Comparison of ENCODE assay signal across 27 cellular contexts in the genomic region with DNA sequence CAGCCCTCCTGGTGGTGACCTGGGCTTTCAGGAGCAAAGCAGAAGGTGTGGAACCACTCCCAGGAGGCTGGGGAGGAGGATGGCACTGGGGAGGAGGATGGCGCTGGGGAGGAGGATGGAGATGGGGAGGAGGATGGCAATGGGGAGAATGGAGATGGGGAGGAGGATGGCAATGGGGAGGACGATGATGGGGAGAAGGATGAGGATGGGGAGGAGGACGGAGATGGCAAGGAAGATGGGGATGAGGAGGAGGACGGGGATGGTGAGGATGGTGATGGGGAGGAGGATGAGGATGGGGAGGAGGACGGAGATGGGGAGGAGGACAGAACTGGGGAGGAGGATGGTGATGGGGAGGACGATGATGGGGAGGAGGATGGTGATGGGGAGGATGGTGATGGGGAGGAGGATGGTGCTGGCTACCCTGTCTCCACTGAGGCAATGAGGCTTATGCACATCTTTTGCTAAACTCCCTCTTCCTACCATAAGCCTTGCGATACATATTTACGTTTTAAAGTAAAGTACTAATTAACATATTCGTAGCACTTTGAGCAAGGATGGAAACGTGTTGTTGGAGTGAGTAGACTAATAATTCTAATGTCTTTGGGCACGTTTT. TPM values are rescaled to one million over a fixed set of nuclear protein-coding genes. Genes with fewer than 3 reads are reported as not detected.
"Had no signal": no experiment of that assay in that cellular context is flagged by ENCODE, and none has a peak within 500 bp of the region (broad histone marks: within the 10 kb centered on the region; RNA-seq: fewer than 3 reads in every experiment).

No MANE protein-coding gene starts in this region.

- H3K27ac ChIP-seq: colonic mucosa, epithelial cell of prostate, gastrocnemius medialis, lower lobe of right lung, neutrophil, parathyroid adenoma, skin epidermis, spleen, tibial nerve had no signal

- H3K9ac ChIP-seq: parathyroid adenoma had no signal

- H3K4me1 Mint-ChIP-seq: endodermal cell, natural killer cell had no signal

- H3K4me3 ChIP-seq: colonic mucosa, gastrocnemius medialis, lower lobe of right lung, skin epidermis, spleen, testis, tibial nerve had no signal

- H3K27me3 ChIP-seq: colonic mucosa, testis had no signal

- H3K27ac Mint-ChIP-seq: dendritic cell treated with granulocyte-macrophage colony-stimulating factor and Interleukin-4, amounts not matched to agents 40 ng/mL and 50 ng/mL, for 4 days; endodermal cell; natural killer cell; progenitor cell of endocrine pancreas; stimulated activated memory B cell treated with anti-CD40 and anti-IgM and Interleukin-4, amounts not matched to agents 10 μg/mL and 1 μg/mL and 100 μg/mL, for 72 hours had no signal

- H3K9me3 ChIP-seq: colonic mucosa, gastrocnemius medialis, lower lobe of right lung, neutrophil, spleen, testis, tibial nerve had no signal

- FAIRE-seq: keratinocyte had no signal

- H3K79me2 ChIP-seq: parathyroid adenoma had no signal

- H3K4me1 ChIP-seq: colonic mucosa, lower lobe of right lung, parathyroid adenoma, spleen had no signal

- ATAC-seq: esophagus mucosa; gastrocnemius medialis; left ventricle myocardium superior; lower lobe of right lung; natural killer cell; right cardiac atrium; stimulated activated memory B cell treated with anti-CD40 and anti-IgM and Interleukin-4, amounts not matched to agents 10 μg/mL and 1 μg/mL and 100 μg/mL, for 72 hours; stimulated activated naive CD8-positive, alpha-beta T cell treated with anti-CD3 and anti-CD28 coated beads, Interleukin-15, Interleukin-2, amounts not matched to agents 100 U/mL and 50 U/mL, for 24 hours had no signal

- H3K9me3 Mint-ChIP-seq: dendritic cell treated with granulocyte-macrophage colony-stimulating factor and Interleukin-4, amounts not matched to agents 40 ng/mL and 50 ng/mL, for 4 days; endodermal cell; natural killer cell had no signal

- H2AFZ ChIP-seq: parathyroid adenoma had no signal

- H3K36me3 ChIP-seq: colonic mucosa, gastrocnemius medialis, lower lobe of right lung, neutrophil, spleen, tibial nerve had no signal

- H3K36me3 Mint-ChIP-seq: natural killer cell; stimulated activated memory B cell treated with anti-CD40 and anti-IgM and Interleukin-4, amounts not matched to agents 10 μg/mL and 1 μg/mL and 100 μg/mL, for 72 hours had no signal

- H3K4me3 Mint-ChIP-seq: dendritic cell treated with granulocyte-macrophage colony-stimulating factor and Interleukin-4, amounts not matched to agents 40 ng/mL and 50 ng/mL, for 4 days; endodermal cell; natural killer cell; stimulated activated memory B cell treated with anti-CD40 and anti-IgM and Interleukin-4, amounts not matched to agents 10 μg/mL and 1 μg/mL and 100 μg/mL, for 72 hours had no signal

- DNase-seq: colonic mucosa; effector CD8-positive, alpha-beta T cell; endodermal cell; foreskin fibroblast; gastrocnemius medialis; head of caudate nucleus; left ventricle myocardium superior; lower lobe of right lung; natural killer cell; right cardiac atrium; spleen; stimulated activated CD4-positive, alpha-beta T cell treated with anti-CD3 and anti-CD28 coated beads, Interleukin-4, amount 100 ng/mL, for 4 hours; stimulated activated naive CD8-positive, alpha-beta T cell treated with anti-CD3 and anti-CD28 coated beads, Interleukin-15, Interleukin-2, amounts not matched to agents 100 U/mL and 50 U/mL, for 24 hours; substantia nigra; testis had no signal

RNA-seq across cellular contexts. Expression of gene SMOC2, which starts 7.4 kb away (rescaled TPM):
- total RNA-seq: glomerular endothelial cell, mononuclear cell, natural killer cell had no signal
